19 cellular contexts compared by ENCODE assay signal in the genomic region with DNA sequence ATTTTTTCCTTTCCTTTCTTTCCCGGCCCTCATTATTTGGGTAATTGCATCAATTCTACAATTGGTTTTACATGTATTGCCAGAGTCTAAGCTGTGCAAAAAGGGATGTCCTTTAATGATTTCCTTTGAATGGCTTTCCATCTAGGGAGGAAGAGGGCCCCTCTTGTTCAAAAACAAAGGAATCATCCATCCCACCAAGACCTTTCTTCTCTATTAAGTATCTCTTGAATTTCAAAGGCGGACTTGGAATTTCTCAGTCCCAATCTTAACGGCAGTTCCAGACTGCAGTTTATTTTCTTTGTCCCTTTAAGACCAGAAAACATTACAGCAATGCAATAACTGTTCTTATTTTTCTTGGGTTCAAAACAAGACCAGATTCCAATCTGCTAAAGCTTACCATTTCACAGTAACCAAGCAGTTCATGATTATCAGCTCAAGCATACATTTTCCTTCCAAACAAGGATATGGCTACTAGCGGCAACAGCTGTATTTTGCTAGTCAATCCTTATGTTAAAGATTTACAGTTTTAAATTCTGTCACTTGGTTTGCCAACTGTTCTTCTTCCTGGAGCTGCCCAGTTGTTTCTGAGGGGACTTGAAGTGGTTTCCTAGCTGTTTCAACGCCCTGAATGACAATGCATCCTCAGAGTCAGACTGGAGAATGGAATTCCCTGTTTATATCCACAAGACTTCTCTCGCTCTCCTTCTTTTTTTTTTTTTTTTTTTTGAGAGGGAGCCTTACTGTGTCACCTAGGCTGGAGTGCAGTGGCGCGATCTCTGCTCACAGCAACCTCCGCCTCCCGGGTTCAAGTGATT.
A peak's percentile ranks its signal among the peaks of the same experiment; 100 is the strongest.
DNase-seq lines count a peak whose midpoint lies in the region; FAIRE-seq and TF ChIP-seq lines count a peak whose summit lies in the region.
"Had no signal": no experiment of that assay in that cellular context is flagged by ENCODE, and none has a peak within 500 bp of the region (broad histone marks: within the 10 kb centered on the region; RNA-seq: fewer than 3 reads in every experiment).

No MANE protein-coding gene starts in this region.

- H4K91ac ChIP-seq in mesenchymal stem cell (ENCODE audit: low read length), result no peak overlapping the region

- no peaks in the 10 kb centered on the region for H3K79me2 ChIP-seq in smooth muscle cell (ENCODE audit: low read depth)

- H3K4me1 Mint-ChIP-seq in chondrocyte (ENCODE audit: low read depth), result peaks cover 76% of the 10 kb centered on the region
- H3K4me1 Mint-ChIP-seq: naive B cell had no signal

- peaks cover 7% of the 10 kb centered on the region for H3F3A ChIP-seq in smooth muscle cell (ENCODE audit: low read depth)

- H3K18ac ChIP-seq in mesenchymal stem cell (ENCODE audit: low read depth in 1 of 2, low read length in 2 of 2), result no peak overlapping the region

- H3K9me3 ChIP-seq in HUES6 (ENCODE audit: control insufficient read depth, insufficient read depth, low read depth, low read length), result no peaks in the 10 kb centered on the region
- no peaks in the 10 kb centered on the region for H3K9me3 ChIP-seq in mesenchymal stem cell (ENCODE audit: control insufficient read depth, low read length)
- H3K9me3 ChIP-seq in smooth muscle cell (replicated peaks; ENCODE audit: low read depth), result no peaks in the 10 kb centered on the region
- H3K9me3 ChIP-seq in small intestine (ENCODE audit: control insufficient read depth, low read depth), result no peaks in the 10 kb centered on the region
- H3K9me3 ChIP-seq: heart right ventricle, lower lobe of right lung, prostate gland had no signal

- H2BK5ac ChIP-seq in mesenchymal stem cell (ENCODE audit: low read depth, low read length, poor library complexity, severe bottlenecking), result no peak overlapping the region

- peaks cover 26% of the 10 kb centered on the region for H3K4me1 ChIP-seq in HUES6 (ENCODE audit: control insufficient read depth, insufficient read depth, low read length)
- H3K4me1 ChIP-seq in mesenchymal stem cell (ENCODE audit: control insufficient read depth, insufficient read depth, low read depth, low read length), result peaks cover 1% of the 10 kb centered on the region
- peaks cover 52% of the 10 kb centered on the region for H3K4me1 ChIP-seq in smooth muscle cell (ENCODE audit: low read depth)
- peaks cover 2 to 7% of the 10 kb centered on the region in 2 donors for H3K4me1 ChIP-seq in small intestine (ENCODE audit: control insufficient read depth in 2 of 2, insufficient read depth in 1 of 2, low read depth in 1 of 2, low read length in 1 of 2)
- H3K4me1 ChIP-seq: heart right ventricle, lower lobe of right lung had no signal

- H3K27me3 ChIP-seq in HUES6 (ENCODE audit: control insufficient read depth, insufficient read depth, low read length) (no peaks in the 10 kb centered on the region), mesenchymal stem cell (ENCODE audit: control insufficient read depth in 1 of 2, insufficient read depth in 1 of 2, low read length in 2 of 2) (no peaks in the 10 kb centered on the region), smooth muscle cell (ENCODE audit: low read depth) (no peaks in the 10 kb centered on the region), small intestine (ENCODE audit: control insufficient read depth in 2 of 2, insufficient read depth in 2 of 2, low read length in 2 of 2) (no peaks in the 10 kb centered on the region)
- H3K27me3 ChIP-seq: heart right ventricle had no signal

- no peak overlapping the region for H3K14ac ChIP-seq in mesenchymal stem cell (ENCODE audit: low read length in 2 of 2)

- no peaks in the 10 kb centered on the region for H3K36me3 Mint-ChIP-seq in chondrocyte (ENCODE audit: low read depth)
- H3K36me3 Mint-ChIP-seq: CD4-positive, alpha-beta memory T cell; naive B cell had no signal

- no peak overlapping the region for H2BK120ac ChIP-seq in mesenchymal stem cell (ENCODE audit: low read depth, low read length)

- DNase-seq in chondrocyte (ENCODE audit: low spot score), result no peak
- DNase-seq in mesenchymal stem cell, result peak; percentile 24
- no peak for DNase-seq in smooth muscle cell (lab: John Stamatoyannopoulos, UW; ENCODE audit: unreplicated experiment)
- no peak for DNase-seq in small intestine
- DNase-seq in activated T-cell treated with anti-CD3 and anti-CD28 coated beads, Interleukin-2, amount 50 U/mL, for 1 hour, result no peak
- DNase-seq in Kasumi-1 (lab: John Stamatoyannopoulos, UW), result no peak
- no peak for DNase-seq in stimulated activated CD8-positive, alpha-beta memory T cell treated with anti-CD3 and anti-CD28 coated beads, Interleukin-4, amount 100 ng/mL, for 48 hours
- DNase-seq: activated CD4-positive, alpha-beta T cell treated with anti-CD3 and anti-CD28 coated beads for 4 hours; CD4-positive, alpha-beta memory T cell; cerebellar nuclear complex; DMS79; effector memory CD8-positive, alpha-beta T cell; heart right ventricle; KBM-7; lower lobe of right lung; naive B cell; NCI-H2029 treated with DMSO at 0.1 percent for 48 hours had no signal

- H3K9ac ChIP-seq in HUES6 (ENCODE audit: low read length) (peak overlapping the region; percentile 1), mesenchymal stem cell (ENCODE audit: low read length) (no peak overlapping the region), smooth muscle cell (ENCODE audit: low read depth) (no peak overlapping the region)

- peak overlapping the region; percentile 63 for H3K4me2 ChIP-seq in mesenchymal stem cell (ENCODE audit: low read length, poor library complexity, severe bottlenecking)
- H3K4me2 ChIP-seq in smooth muscle cell, result peak overlapping the region; percentile 79

- no peaks in the 10 kb centered on the region for H4K20me1 ChIP-seq in smooth muscle cell (ENCODE audit: low read depth)

- no peak overlapping the region for H4K8ac ChIP-seq in mesenchymal stem cell (ENCODE audit: low read length)

- no peak overlapping the region for H3K4ac ChIP-seq in mesenchymal stem cell (ENCODE audit: low read depth in 1 of 2, low read length in 2 of 2)

- H3K27me3 Mint-ChIP-seq in chondrocyte (ENCODE audit: low read depth), result no peaks in the 10 kb centered on the region

- no peak for FAIRE-seq in small intestine (lab: Jason Lieb, UNC)

- no peak overlapping the region for H2AFZ ChIP-seq in mesenchymal stem cell (ENCODE audit: low read depth, low read length)
- H2AFZ ChIP-seq in smooth muscle cell (ENCODE audit: low read depth), result no peak overlapping the region

- H3K27ac ChIP-seq in HUES6 (ENCODE audit: low read depth, low read length) (peak overlapping the region; percentile 40; the same call in 1 of the 2 replicates), mesenchymal stem cell (ENCODE audit: low read length, poor library complexity, severe bottlenecking) (peak overlapping the region; percentile 83), smooth muscle cell (ENCODE audit: low read depth) (peak overlapping the region; percentile 71), small intestine (ENCODE audit: low read depth in 1 of 2, low read length in 1 of 2) (no peak overlapping the region)
- H3K27ac ChIP-seq: heart right ventricle, lower lobe of right lung, prostate gland had no signal

- no peaks in the 10 kb centered on the region for H3K79me1 ChIP-seq in mesenchymal stem cell (replicated peaks; ENCODE audit: low read length, poor library complexity, severe bottlenecking)

- TF ChIP-seq CTCF in chondrocyte (IDR thresholded peaks at IDR 0.05) (no peak), smooth muscle cell (IDR thresholded peaks at IDR 0.05; ENCODE audit: borderline replicate concordance, insufficient read depth, poor library complexity, severe bottlenecking) (no peak)

- H3K4me3 ChIP-seq in HUES6 (ENCODE audit: low read depth, low read length) (0 out of 2 replicates have a peak overlapping the region, but pooled peaks have one; percentile 4), mesenchymal stem cell (ENCODE audit: insufficient read depth in 1 of 2, low read depth in 1 of 2, low read length in 2 of 2) (no peak overlapping the region), smooth muscle cell (peak overlapping the region; percentile 9), small intestine (ENCODE audit: low read depth in 1 of 2, low read length in 2 of 2) (no peak overlapping the region)
- H3K4me3 ChIP-seq: heart right ventricle, lower lobe of right lung, prostate gland had no signal

- H3K36me3 ChIP-seq in HUES6 (ENCODE audit: control insufficient read depth, insufficient read depth, low read length) (no peaks in the 10 kb centered on the region), mesenchymal stem cell (ENCODE audit: control insufficient read depth in 1 of 2, insufficient read depth in 2 of 2, low read depth in 1 of 2, low read length in 2 of 2) (no peaks in the 10 kb centered on the region), smooth muscle cell (ENCODE audit: low read depth) (no peaks in the 10 kb centered on the region), small intestine (ENCODE audit: control insufficient read depth in 2 of 2, insufficient read depth in 2 of 2, low read length in 2 of 2) (no peaks in the 10 kb centered on the region)
- H3K36me3 ChIP-seq: heart right ventricle, lower lobe of right lung, prostate gland had no signal

- 49% methylated on average over 4 of the region's 10 CpGs for WGBS in mesenchymal stem cell
- 38% methylated on average over 10 of the region's 10 CpGs for WGBS in smooth muscle cell (ENCODE audit: low lambda C conversion rate)
- 80 to 89% (median 86%) methylated on average over 10 of the region's 10 CpGs for WGBS in small intestine, 3 donors

- H2BK15ac ChIP-seq in mesenchymal stem cell (ENCODE audit: low read depth, poor library complexity, severe bottlenecking), result no peak overlapping the region

- peaks cover 3% of the 10 kb centered on the region for H3K9me3 Mint-ChIP-seq in chondrocyte (ENCODE audit: low read depth)
- H3K9me3 Mint-ChIP-seq: effector memory CD8-positive, alpha-beta T cell had no signal

- H3K4me3 Mint-ChIP-seq in chondrocyte (ENCODE audit: unreplicated experiment), result peak overlapping the region; percentile 46
- H3K4me3 Mint-ChIP-seq: CD4-positive, alpha-beta memory T cell; effector memory CD8-positive, alpha-beta T cell; naive B cell had no signal

- H3K27ac Mint-ChIP-seq in chondrocyte (ENCODE audit: unreplicated experiment), result peak overlapping the region; percentile 98
- H3K27ac Mint-ChIP-seq: CD4-positive, alpha-beta memory T cell; effector memory CD8-positive, alpha-beta T cell; naive B cell had no signal

- no peak overlapping the region for H2BK12ac ChIP-seq in mesenchymal stem cell (ENCODE audit: low read length in 2 of 2)

- H2AK5ac ChIP-seq in mesenchymal stem cell (ENCODE audit: low read length, severe bottlenecking), result no peak overlapping the region

- no peak overlapping the region for H3K23ac ChIP-seq in mesenchymal stem cell (ENCODE audit: low read length in 2 of 2)

Comparison
In these comparisons a context has a peak if more than half of its experiments do, and no peak if none do; other contexts are left out.
1. H3K27ac ChIP-seq: peak in HUES6 (single experiment), mesenchymal stem cell (single experiment) and smooth muscle cell (single experiment); none in small intestine (0 of 2).
2. H3K4me3 ChIP-seq: peak in HUES6 (single experiment) and smooth muscle cell (single experiment); none in mesenchymal stem cell (0 of 2) and small intestine (0 of 2).